8 cellular contexts compared by ENCODE assay signal in genomic region chr7:909358-910329, GRCh38. TPM values are rescaled to one million over a fixed set of nuclear protein-coding genes. Genes with fewer than 3 reads are reported as not detected.
A peak's percentile ranks its signal among the peaks of the same experiment; 100 is the strongest.
DNase-seq lines count a peak whose midpoint lies in the region; ATAC-seq and TF ChIP-seq lines count a peak whose summit lies in the region.

No MANE protein-coding gene starts in this region.

- H3K9me3 ChIP-seq in lower lobe of right lung, result no peaks in the 10 kb centered on the region
- no peaks in the 10 kb centered on the region for H3K9me3 ChIP-seq in upper lobe of right lung

- no peaks in the 10 kb centered on the region for H3K27me3 ChIP-seq in lower lobe of right lung (ENCODE audit: low read depth)
- no peaks in the 10 kb centered on the region for H3K27me3 ChIP-seq in upper lobe of right lung

- peak overlapping the region; percentile 36 for H3K27ac ChIP-seq in lower lobe of right lung
- no peak overlapping the region for H3K27ac ChIP-seq in upper lobe of right lung

- DNase-seq in EH (ENCODE audit: low read depth) (peak; percentile 57), NCI-H226 (peak; percentile 87), choroid plexus epithelial cell (ENCODE audit: low read depth) (peak; percentile 41), lower lobe of right lung (peak; percentile 90), upper lobe of right lung (peak; percentile 88), OCI-M2 (lab: John Stamatoyannopoulos, UW; ENCODE audit: unreplicated experiment) (no peak)
- no peak for DNase-seq in stimulated activated CD4-positive, alpha-beta T cell treated with anti-CD3 and anti-CD28 coated beads, Interleukin-4, amount 100 ng/mL, for 4 hours

- H3K36me3 ChIP-seq in lower lobe of right lung, result peaks cover 2% of the 10 kb centered on the region
- no peaks in the 10 kb centered on the region for H3K36me3 ChIP-seq in upper lobe of right lung

- H3K4me1 ChIP-seq in lower lobe of right lung (no peaks in the 10 kb centered on the region), upper lobe of right lung (peaks cover 6% of the 10 kb centered on the region)

- H3K4me3 ChIP-seq in choroid plexus epithelial cell (ENCODE audit: low read depth, low read length), result no peak overlapping the region
- peak overlapping the region; percentile 45 for H3K4me3 ChIP-seq in lower lobe of right lung
- H3K4me3 ChIP-seq in upper lobe of right lung, result peak overlapping the region; percentile 30

- intact Hi-C loops in lower lobe of right lung (cut with DNase I) (no loop called here), upper lobe of right lung (cut with DNase I) (no loop called here)

- ATAC-seq in lower lobe of right lung, result peak; percentile 67 to 74
- ATAC-seq in upper lobe of right lung, result peak; percentile 68
- ATAC-seq in HG03139 (IDR thresholded peaks at IDR 0.05; ENCODE audit: unreplicated experiment), result no peak

- no peak for TF ChIP-seq CTCF in choroid plexus epithelial cell (conservative IDR thresholded peaks at IDR 0.05; ENCODE audit: low read depth, low read length)
- TF ChIP-seq CTCF in lower lobe of right lung (IDR thresholded peaks at IDR 0.05), result no peak
- no peak for TF ChIP-seq CTCF in upper lobe of right lung (IDR thresholded peaks at IDR 0.05)

RNA-seq across cellular contexts. Expression of gene GET4, which starts 33.3 kb away (rescaled TPM):
- 31.7 TPM for total RNA-seq in lower lobe of right lung
- 35.1 TPM for total RNA-seq in upper lobe of right lung

RNA-seq across cellular contexts. Expression of gene ADAP1, which starts 44.8 kb away (rescaled TPM):
- total RNA-seq in lower lobe of right lung (33.9 TPM), upper lobe of right lung (30.7 TPM)

Comparison
In these comparisons a context has a peak if more than half of its experiments do, and no peak if none do; other contexts are left out.
1. DNase-seq: peak in EH (single experiment), NCI-H226 (single experiment), choroid plexus epithelial cell (single experiment), lower lobe of right lung (single experiment) and upper lobe of right lung (single experiment); none in OCI-M2 (single experiment) and stimulated activated CD4-positive, alpha-beta T cell treated with anti-CD3 and anti-CD28 coated beads, Interleukin-4, amount 100 ng/mL, for 4 hours (0 of 2).